1 cellular context compared by ENCODE assay signal in genomic region chr15:85047271-85047948, GRCh38.
TF ChIP-seq lines count a peak whose summit lies in the region.

No MANE protein-coding gene starts in this region.

TF ChIP-seq in K562, 482 proteins besides CTCF, POLR2A, EP300 and RAD21 (continued from another document and continues in another):
- TF ChIP-seq E2F1 (CRISPR knock-in tag; IDR thresholded peaks at IDR 0.05) = no peak
- no peak for TF ChIP-seq ZNF121 (CRISPR knock-in tag; conservative IDR thresholded peaks at IDR 0.05)
- peak; percentile 57; the same call in 1 of the 2 replicates for TF ChIP-seq ETV5 (CRISPR knock-in tag; IDR thresholded peaks at IDR 0.05; ENCODE audit: low read depth)
- peak; percentile 68 for TF ChIP-seq HMBOX1 (IDR thresholded peaks at IDR 0.05)
- TF ChIP-seq THRA (IDR thresholded peaks at IDR 0.05) = 0 out of 2 replicates have a peak, but pooled peaks have one; percentile 16
- peak; percentile 65 for TF ChIP-seq HES1 (IDR thresholded peaks at IDR 0.05; ENCODE audit: low read depth)
- no peak; the same call in 1 of the 2 replicates for TF ChIP-seq ZNF740 (CRISPR knock-in tag; IDR thresholded peaks at IDR 0.05)
- peak in 1 of 2 experiments; percentile 51; a peak in 1 of 4 replicates for TF ChIP-seq ZNF740 (tag; IDR thresholded peaks at IDR 0.05)
- TF ChIP-seq CEBPG (CRISPR knock-in tag; IDR thresholded peaks at IDR 0.05) = no peak
- TF ChIP-seq CEBPG (tag; conservative IDR thresholded peaks at IDR 0.05 in 1 of 2, IDR thresholded peaks at IDR 0.05 in 1 of 2) = peak in 1 of 2 experiments; percentile 74; a peak in 3 of 4 replicates
- no peak for TF ChIP-seq MGA (IDR thresholded peaks at IDR 0.05)
- peak; percentile 85 for TF ChIP-seq ETV1 (tag; conservative IDR thresholded peaks at IDR 0.05; ENCODE audit: low read depth)
- no peak for TF ChIP-seq STAT5A (IDR thresholded peaks at IDR 0.05; ENCODE audit: borderline replicate concordance, low read length)
- TF ChIP-seq ZFP91 (CRISPR knock-in tag; IDR thresholded peaks at IDR 0.05) = no peak
- TF ChIP-seq ELF1 (tag; IDR thresholded peaks at IDR 0.05) = 0 out of 2 replicates have a peak, but pooled peaks have one; percentile 44
- peak; percentile 62 for TF ChIP-seq ZBTB12 (CRISPR knock-in tag; IDR thresholded peaks at IDR 0.05)
- TF ChIP-seq NFE2 (IDR thresholded peaks at IDR 0.05; ENCODE audit: low read depth) = peak; percentile 3; the same call in 1 of the 2 replicates
- peak; percentile 40; the same call in 1 of the 2 replicates for TF ChIP-seq TAL1 (IDR thresholded peaks at IDR 0.05)
- TF ChIP-seq CBFA2T3 (IDR thresholded peaks at IDR 0.05) = 0 out of 2 replicates have a peak, but pooled peaks have one; percentile 35
- no peak for TF ChIP-seq MECOM (CRISPR knock-in tag; IDR thresholded peaks at IDR 0.05)
- TF ChIP-seq KDM1A (IDR thresholded peaks at IDR 0.05) = peak; percentile 37 to 56; a peak in 3 of 4 replicates
- TF ChIP-seq SMARCE1 (IDR thresholded peaks at IDR 0.05) = peak; percentile 71
- peak; percentile 58 for TF ChIP-seq CREB1 (IDR thresholded peaks at IDR 0.05)
- TF ChIP-seq CREB1 (CRISPR knock-in tag; IDR thresholded peaks at IDR 0.05) = no peak
- peak; percentile 42; the same call in 1 of the 2 replicates for TF ChIP-seq TEAD4 (IDR thresholded peaks at IDR 0.05; ENCODE audit: low read length)
- TF ChIP-seq TEAD4 (CRISPR knock-in tag; IDR thresholded peaks at IDR 0.05; ENCODE audit: borderline replicate concordance) = no peak
- no peak for TF ChIP-seq TFAP4 (CRISPR knock-in tag; IDR thresholded peaks at IDR 0.05; ENCODE audit: borderline replicate concordance)
- TF ChIP-seq LEF1 (IDR thresholded peaks at IDR 0.05) = peak; percentile 45; the same call in 1 of the 2 replicates
- no peak for TF ChIP-seq NR4A1 (CRISPR knock-in tag; IDR thresholded peaks at IDR 0.05)
- no peak for TF ChIP-seq NR4A1 (tag; IDR thresholded peaks at IDR 0.05)
- peak; percentile 71 for TF ChIP-seq ATF7 (IDR thresholded peaks at IDR 0.05)
- no peak for TF ChIP-seq ZNF57 (CRISPR knock-in tag; IDR thresholded peaks at IDR 0.05)
- TF ChIP-seq RCOR1 (IDR thresholded peaks at IDR 0.05; ENCODE audit: borderline replicate concordance in 1 of 2, low read depth in 2 of 2, low read length in 2 of 2) = peak in 1 of 2 experiments; percentile 79; a peak in 1 of 4 replicates
- no peak for TF ChIP-seq MAFF (IDR thresholded peaks at IDR 0.05; ENCODE audit: low read length)
- TF ChIP-seq IRF9 (tag; IDR thresholded peaks at IDR 0.05) = no peak
- TF ChIP-seq FOXA3 (CRISPR knock-in tag; conservative IDR thresholded peaks at IDR 0.05 in 1 of 2, IDR thresholded peaks at IDR 0.05 in 1 of 2) = peak; percentile 78 to 80; a peak in 3 of 4 replicates
- peak; percentile 72 to 79 for TF ChIP-seq FOXK2 (conservative IDR thresholded peaks at IDR 0.05 in 1 of 2, IDR thresholded peaks at IDR 0.05 in 1 of 2; ENCODE audit: low read depth in 2 of 2)
- TF ChIP-seq SMARCC2 (IDR thresholded peaks at IDR 0.05; ENCODE audit: low read depth) = no peak
